ENCODE assay signal across 1 cellular context in genomic region chr3:62131620-62132019, GRCh38.
TF ChIP-seq lines count a peak whose summit lies in the region.

No MANE protein-coding gene starts in this region.

TF ChIP-seq in GM12878, 131 proteins besides CTCF, POLR2A, EP300 and RAD21 (continued from another document):
- no peak for TF ChIP-seq IKZF1 (conservative IDR thresholded peaks at IDR 0.05)
- no peak for TF ChIP-seq EGR1 (IDR thresholded peaks at IDR 0.05; ENCODE audit: borderline replicate concordance in 1 of 2, low read depth in 2 of 2, low read length in 2 of 2)
- TF ChIP-seq MLLT1 (IDR thresholded peaks at IDR 0.05) = no peak
